In genomic region chr17:4939554-4939803, GRCh38 we compare ENCODE assay signal across 8 cellular contexts. TPM values are rescaled to one million over a fixed set of nuclear protein-coding genes. Genes with fewer than 3 reads are reported as not detected.
DNase-seq lines count a peak whose midpoint lies in the region; ATAC-seq and TF ChIP-seq lines count a peak whose summit lies in the region.

No MANE protein-coding gene starts in this region.

- peaks cover 14% of the 10 kb centered on the region for H3K27me3 Mint-ChIP-seq in brain
- H3K27me3 Mint-ChIP-seq in memory B cell = no peaks in the 10 kb centered on the region

- peak; percentile 0 for ATAC-seq in activated CD4-positive, CD25-positive, alpha-beta regulatory T cell treated with anti-CD3 and anti-CD28 coated beads, Interleukin-2, amount 50 U/mL, for 24 hours
- ATAC-seq in HG03460 (IDR thresholded peaks at IDR 0.05; ENCODE audit: unreplicated experiment) (peak; percentile 17), memory B cell (ENCODE audit: low read depth) (peak; percentile 1)

- H3K36me3 Mint-ChIP-seq in brain (peaks cover 37% of the 10 kb centered on the region), memory B cell (peaks cover 14% of the 10 kb centered on the region)

- H3K27ac Mint-ChIP-seq in brain (peak overlapping the region; percentile 96 to 100 (median 99)), memory B cell (peak overlapping the region; percentile 92)

- peaks cover 48% of the 10 kb centered on the region for H3K4me1 Mint-ChIP-seq in brain
- peaks cover 52% of the 10 kb centered on the region for H3K4me1 Mint-ChIP-seq in memory B cell

- TF ChIP-seq CTCF in brain (conservative IDR thresholded peaks at IDR 0.05) = no peak
- TF ChIP-seq CTCF in GM20000 (IDR thresholded peaks at IDR 0.05; ENCODE audit: extremely low read depth, missing control alignments) = no peak

- DNase-seq in activated CD4-positive, CD25-positive, alpha-beta regulatory T cell (lab: John Stamatoyannopoulos, UW) = no peak
- no peak for DNase-seq in memory B cell (ENCODE audit: low spot score in 2 of 2)
- DNase-seq in AML-193 (lab: John Stamatoyannopoulos, UW) = no peak
- no peak for DNase-seq in Kasumi-1 (lab: John Stamatoyannopoulos, UW)
- no peak for DNase-seq in GM20000 (ENCODE audit: low spot score)

- H3K4me3 Mint-ChIP-seq in brain (peak overlapping the region; percentile 90 to 99 (median 94)), memory B cell (peak overlapping the region; percentile 90)

- H3K9me3 Mint-ChIP-seq in brain (peaks cover 0 to 4% (median 0%) of the 10 kb centered on the region in 5 experiments), memory B cell (no peaks in the 10 kb centered on the region)

RNA-seq across cellular contexts. Expression of gene SLC25A11, which starts 0.4 kb away (rescaled TPM):
- 120 TPM for polyA plus RNA-seq in brain (ENCODE audit: insufficient read depth, low read depth, low replicate concordance)

RNA-seq across cellular contexts. Expression of gene RNF167, which starts 0.6 kb away (rescaled TPM):
- 268 TPM for polyA plus RNA-seq in brain (ENCODE audit: insufficient read depth, low read depth, low replicate concordance)

RNA-seq across cellular contexts. Expression of gene GP1BA, which starts 7.4 kb away (rescaled TPM):
- polyA plus RNA-seq in brain (ENCODE audit: insufficient read depth, low read depth, low replicate concordance) = not detected

RNA-seq across cellular contexts. Expression of gene PFN1, which starts 8.9 kb away (rescaled TPM):
- 473 TPM for polyA plus RNA-seq in brain (ENCODE audit: insufficient read depth, low read depth, low replicate concordance)

RNA-seq across cellular contexts. Expression of gene ENO3, which starts 11.4 kb away (rescaled TPM):
- polyA plus RNA-seq in brain (ENCODE audit: insufficient read depth, low read depth, low replicate concordance) = 5.5 TPM
